9 cellular contexts compared by ENCODE assay signal in the genomic region with DNA sequence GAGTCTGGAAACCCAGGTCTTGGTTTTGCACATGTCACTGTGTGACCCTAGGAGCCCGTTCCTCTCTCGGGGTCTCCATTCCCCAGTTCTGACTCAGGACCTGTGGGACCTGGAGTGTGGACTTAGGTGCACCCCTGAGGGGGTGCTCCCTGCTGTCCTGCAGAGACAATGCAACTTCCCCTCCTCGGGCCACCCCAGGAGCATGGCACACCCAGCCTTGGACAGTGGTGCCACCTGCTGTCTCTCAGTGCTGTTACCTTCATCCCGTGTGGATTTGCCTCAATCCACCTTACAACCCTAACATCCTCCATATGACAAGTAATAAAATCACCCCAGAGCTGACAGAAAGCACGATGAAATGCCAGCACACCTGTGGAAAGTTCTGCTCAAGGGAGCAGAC. TPM values are rescaled to one million over a fixed set of nuclear protein-coding genes. Genes with fewer than 3 reads are reported as not detected.
DNase-seq lines count a peak whose midpoint lies in the region; ATAC-seq and TF ChIP-seq lines count a peak whose summit lies in the region.
"Had no signal": no experiment of that assay in that cellular context is flagged by ENCODE, and none has a peak within 500 bp of the region (broad histone marks: within the 10 kb centered on the region; RNA-seq: fewer than 3 reads in every experiment).

No MANE protein-coding gene starts in this region.

- TF ChIP-seq EP300 in transverse colon (IDR thresholded peaks at IDR 0.05; ENCODE audit: low read depth): no peak

- H3K27me3 ChIP-seq in kidney epithelial cell (ENCODE audit: control insufficient read depth, insufficient read depth, low read length) (no peaks in the 10 kb centered on the region), transverse colon (no peaks in the 10 kb centered on the region)
- H3K27me3 ChIP-seq: BLaER1 had no signal

- H3K27ac ChIP-seq in transverse colon: no peak overlapping the region
- H3K27ac ChIP-seq: BLaER1 had no signal

- intact Hi-C loops in transverse colon (cut with DNase I; ENCODE audit: low total_unique reads): no loop called here

- H3K4me1 ChIP-seq in transverse colon: no peaks in the 10 kb centered on the region
- H3K4me1 ChIP-seq: BLaER1 had no signal

- H3K4me3 ChIP-seq in kidney epithelial cell (ENCODE audit: low read depth, low read length): no peak overlapping the region
- H3K4me3 ChIP-seq in transverse colon: no peak overlapping the region
- H3K4me3 ChIP-seq: BLaER1 had no signal

- no peaks in the 10 kb centered on the region for H3K9me3 ChIP-seq in transverse colon
- H3K9me3 ChIP-seq: BLaER1 had no signal

- no peak for ATAC-seq in HG03139 (IDR thresholded peaks at IDR 0.05; ENCODE audit: unreplicated experiment)

- in situ Hi-C loops in transverse colon (cut with MboI; ENCODE audit: low pct_ligation_motif_present in 1 of 4, low pct_unique_long_range_greater_than_20kb in 1 of 4, low sequenced_read_pairs in 3 of 4): loop anchor here in 1 of 4 donors (10.0 kb wide), 1 partner anchor 97 kb away; no protein-coding TSS in a partner anchor

- TF ChIP-seq POLR2A in transverse colon (IDR thresholded peaks at IDR 0.05): no peak

- DNase-seq in activated T-cell treated with anti-CD3 and anti-CD28 coated beads for 1 hour (ENCODE audit: low read depth) (peak; percentile 14), activated T-cell treated with anti-CD3 and anti-CD28 coated beads for 4 hours (no peak), kidney epithelial cell (ENCODE audit: low read depth) (no peak), transverse colon (peak; percentile 52), ecto neural progenitor cell (ENCODE audit: low spot score) (no peak), GDM1 (lab: John Stamatoyannopoulos, UW) (no peak)
- DNase-seq in activated T-cell treated with anti-CD3 and anti-CD28 coated beads, Interleukin-2, amount 50 U/mL, for 1 hour: peak; percentile 46

- 40% methylated on average over 5 of the region's 5 CpGs; no CpG with 5 or more reads in 1 of the 2 donors for WGBS in transverse colon (ENCODE audit: low coverage in 1 of 2), 2 donors

- H3K36me3 ChIP-seq in kidney epithelial cell (ENCODE audit: control insufficient read depth, insufficient read depth, low read length) (peaks cover 2% of the 10 kb centered on the region), transverse colon (peaks cover 0 to 17% (median 0%) of the 10 kb centered on the region in 4 donors)
- H3K36me3 ChIP-seq: BLaER1 had no signal

- peak; percentile 41 for TF ChIP-seq CTCF in kidney epithelial cell (IDR thresholded peaks at IDR 0.05; ENCODE audit: insufficient read depth, low read length, poor library complexity, severe bottlenecking)
- TF ChIP-seq CTCF in transverse colon (IDR thresholded peaks at IDR 0.05): peak; percentile 30 to 68 (median 46)

RNA-seq across cellular contexts. Expression of a gene that starts 27.5 kb away (rescaled TPM):
- total RNA-seq in kidney epithelial cell (0.82 TPM in 1 of 2 replicates, not detected in the other), transverse colon (1 to 10 TPM in 1 of 4 donors, not detected in 3; 1.2 TPM)

RNA-seq across cellular contexts. Expression of a gene that starts 47.3 kb away (rescaled TPM):
- total RNA-seq in kidney epithelial cell (not detected in 2 replicates), transverse colon (1 to 10 TPM in 1 of 4 donors, not detected in 3; 2.2 TPM)

Comparison
In these comparisons a context has a peak if more than half of its experiments do, and no peak if none do; other contexts are left out.
1. DNase-seq: peak in activated T-cell treated with anti-CD3 and anti-CD28 coated beads for 1 hour (single experiment), activated T-cell treated with anti-CD3 and anti-CD28 coated beads, Interleukin-2, amount 50 U/mL, for 1 hour (single experiment) and transverse colon (single experiment); none in activated T-cell treated with anti-CD3 and anti-CD28 coated beads for 4 hours (single experiment), kidney epithelial cell (single experiment), ecto neural progenitor cell (single experiment) and GDM1 (single experiment).